11 cellular contexts compared by ENCODE assay signal in genomic region chr2:55054476-55054875, GRCh38. TPM values are rescaled to one million over a fixed set of nuclear protein-coding genes. Genes with fewer than 3 reads are reported as not detected.
DNase-seq lines count a peak whose midpoint lies in the region; ATAC-seq and TF ChIP-seq lines count a peak whose summit lies in the region.
"Had no signal": no experiment of that assay in that cellular context is flagged by ENCODE, and none has a peak within 500 bp of the region (broad histone marks: within the 10 kb centered on the region; RNA-seq: fewer than 3 reads in every experiment).

No MANE protein-coding gene starts in this region.

- no peaks in the 10 kb centered on the region for H3K9me2 ChIP-seq in MM.1S (replicated peaks; ENCODE audit: insufficient read depth, low read length)

- intact Hi-C loops in thyroid gland (cut with DNase I) (no loop called here), head of caudate nucleus (cut with DNase I) (no loop called here), breast epithelium (cut with DNase I; ENCODE audit: low total_unique reads) (no loop called here)

- WGBS in thyroid gland, 2 donors: 44 to 51% methylated on average over 5 of the region's 5 CpGs

- H3K9me3 ChIP-seq in MM.1S (replicated peaks; ENCODE audit: insufficient read depth, low read length): no peaks in the 10 kb centered on the region
- H3K9me3 ChIP-seq in thyroid gland: no peaks in the 10 kb centered on the region
- no peaks in the 10 kb centered on the region for H3K9me3 ChIP-seq in breast epithelium

- 0 out of 2 replicates have a peak, but pooled peaks cover under 1% of the 10 kb centered on the region for H3K79me2 ChIP-seq in MM.1S (ENCODE audit: low read length)

- H3K27ac ChIP-seq in MM.1S (ENCODE audit: low read length): peak overlapping the region; percentile 28; the same call in 1 of the 2 replicates
- H3K27ac ChIP-seq in thyroid gland: peak overlapping the region; percentile 24 to 50 (median 28)
- H3K27ac ChIP-seq in breast epithelium: no peak overlapping the region
- H3K27ac ChIP-seq: C4-2B had no signal

- peak; percentile 28 for DNase-seq in stimulated activated CD4-positive, alpha-beta T cell treated with anti-CD3 and anti-CD28 coated beads, Interleukin-15, amount 100 ng/mL, for 24 hours
- no peak for DNase-seq in stimulated activated CD4-positive, alpha-beta T cell treated with anti-CD3 and anti-CD28 coated beads, Interleukin-4, amount 100 ng/mL, for 4 hours
- DNase-seq in MM.1S: peak; percentile 66
- DNase-seq in thyroid gland: no peak
- DNase-seq in head of caudate nucleus: no peak
- DNase-seq in breast epithelium (ENCODE audit: low spot score in 2 of 2): no peak
- DNase-seq: cortex of kidney, PC-3 had no signal

- H3K36me3 ChIP-seq in MM.1S (replicated peaks; ENCODE audit: insufficient read depth, low read length) (no peaks in the 10 kb centered on the region), thyroid gland (no peaks in the 10 kb centered on the region), breast epithelium (no peaks in the 10 kb centered on the region)

- H3K4me3 ChIP-seq in MM.1S (ENCODE audit: low read length) (peak overlapping the region; percentile 15; the same call in 1 of the 2 replicates), thyroid gland (replicated peaks in 1 of 3) (no peak overlapping the region), breast epithelium (no peak overlapping the region)

- ATAC-seq in HG02798 (IDR thresholded peaks at IDR 0.05; ENCODE audit: poor library complexity, unreplicated experiment) (peak; percentile 19), GM19324 (IDR thresholded peaks at IDR 0.05; ENCODE audit: low FRiP score, unreplicated experiment) (no peak)
- ATAC-seq: PC-3 had no signal

- no peak overlapping the region for H2AFZ ChIP-seq in MM.1S (ENCODE audit: low read length)

- H3K4me1 ChIP-seq in MM.1S (ENCODE audit: low read length) (peaks cover 22% of the 10 kb centered on the region), thyroid gland (peaks cover 11 to 21% of the 10 kb centered on the region in 2 donors), breast epithelium (peaks cover 0 to 4% of the 10 kb centered on the region in 2 donors)

- no peaks in the 10 kb centered on the region for H4K20me1 ChIP-seq in MM.1S (ENCODE audit: insufficient read depth, low read length)

- H3K9ac ChIP-seq in MM.1S (ENCODE audit: low read length): no peak overlapping the region

- no peak for TF ChIP-seq CTCF in MM.1S (IDR thresholded peaks at IDR 0.05; ENCODE audit: low read length)
- TF ChIP-seq CTCF in thyroid gland (IDR thresholded peaks at IDR 0.05): no peak
- TF ChIP-seq CTCF in breast epithelium (IDR thresholded peaks at IDR 0.05): no peak

- H3K27me3 ChIP-seq in MM.1S (replicated peaks; ENCODE audit: insufficient read depth, low read length) (no peaks in the 10 kb centered on the region), thyroid gland (no peaks in the 10 kb centered on the region), breast epithelium (no peaks in the 10 kb centered on the region)

- H3F3A ChIP-seq in MM.1S (ENCODE audit: insufficient read depth, low read length): peaks cover 32% of the 10 kb centered on the region

- H3K4me2 ChIP-seq in MM.1S (ENCODE audit: low read depth, low read length): peak overlapping the region; percentile 52; the same call in 1 of the 2 replicates

- TF ChIP-seq POLR2A in thyroid gland (IDR thresholded peaks at IDR 0.05) (no peak), breast epithelium (IDR thresholded peaks at IDR 0.05) (no peak)

RNA-seq across cellular contexts. Expression of gene RTN4, which starts 4.2 kb away (rescaled TPM):
- total RNA-seq in thyroid gland: 100 to 1,000 TPM; 144 to 256 (median 180) TPM
- total RNA-seq in breast epithelium: 100 to 1,000 TPM; 188 to 419 (median 201) TPM

Comparison
In these comparisons a context has a peak if more than half of its experiments do, and no peak if none do; other contexts are left out.
1. DNase-seq: peak in stimulated activated CD4-positive, alpha-beta T cell treated with anti-CD3 and anti-CD28 coated beads, Interleukin-15, amount 100 ng/mL, for 24 hours (single experiment) and MM.1S (single experiment); none in stimulated activated CD4-positive, alpha-beta T cell treated with anti-CD3 and anti-CD28 coated beads, Interleukin-4, amount 100 ng/mL, for 4 hours (0 of 2), thyroid gland (0 of 2), head of caudate nucleus (0 of 42) and breast epithelium (0 of 2).
2. H3K27ac ChIP-seq: peak in MM.1S (single experiment) and thyroid gland (3 of 3); none in breast epithelium (0 of 2).